In the genomic region with DNA sequence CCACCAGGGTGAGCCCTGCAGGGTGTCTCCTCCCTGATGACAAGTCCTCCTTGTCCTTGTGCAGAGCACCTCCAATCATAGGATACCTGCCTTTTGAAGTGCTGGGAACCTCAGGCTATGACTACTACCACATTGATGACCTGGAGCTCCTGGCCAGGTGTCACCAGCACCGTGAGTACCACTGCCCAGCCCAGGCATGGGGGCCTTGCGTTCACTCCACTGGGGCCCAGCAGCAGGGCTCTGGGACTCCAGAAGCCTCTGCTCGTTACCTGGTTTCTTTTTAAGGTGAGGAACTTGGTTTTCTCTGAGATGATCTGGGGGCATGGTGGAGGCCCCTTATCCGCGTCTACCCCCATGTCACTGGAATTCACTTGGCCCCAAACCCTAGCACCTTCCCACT, we compare ENCODE assay signal across 25 cellular contexts.
"Had no signal": no experiment of that assay in that cellular context is flagged by ENCODE, and none has a peak within 500 bp of the region (broad histone marks: within the 10 kb centered on the region; RNA-seq: fewer than 3 reads in every experiment).

No MANE protein-coding gene starts in this region.

- ATAC-seq: stimulated activated memory B cell treated with anti-CD40 and anti-IgM and Interleukin-4, amounts not matched to agents 10 μg/mL and 1 μg/mL and 100 μg/mL, for 72 hours; stimulated activated naive CD8-positive, alpha-beta T cell treated with anti-CD3 and anti-CD28 coated beads, Interleukin-15, amount 100 ng/mL, for 72 hours had no signal

- H3K27ac Mint-ChIP-seq: immature natural killer cell; mesothelial cell of epicardium; naive B cell; nephron; progenitor cell of endocrine pancreas; stimulated activated memory B cell treated with anti-CD40 and anti-IgM and Interleukin-4, amounts not matched to agents 10 μg/mL and 1 μg/mL and 100 μg/mL, for 72 hours; type B pancreatic cell had no signal

- H3K27ac ChIP-seq: left ventricle myocardium inferior, parathyroid adenoma, vagina had no signal

- H3K36me3 ChIP-seq: tibial nerve, vagina had no signal

- H3K27me3 ChIP-seq: tibial nerve, vagina had no signal

- H3K4me3 Mint-ChIP-seq: immature natural killer cell; mesothelial cell of epicardium; naive B cell; nephron; neural crest cell; stimulated activated memory B cell treated with anti-CD40 and anti-IgM and Interleukin-4, amounts not matched to agents 10 μg/mL and 1 μg/mL and 100 μg/mL, for 72 hours; stimulated activated naive CD8-positive, alpha-beta T cell treated with anti-CD3 and anti-CD28 coated beads, Interleukin-15, amount 100 ng/mL, for 72 hours; type B pancreatic cell had no signal

- H3K79me2 ChIP-seq: parathyroid adenoma had no signal

- DNase-seq: hypothalamus; immature natural killer cell; left ventricle myocardium inferior; mesendoderm; naive B cell; nucleus accumbens; retina; small intestine; stimulated activated CD4-positive, alpha-beta T cell treated with anti-CD3 and anti-CD28 coated beads, Interleukin-1b, Interleukin-23, amount 100 ng/mL, for 48 hours; stimulated activated CD4-positive, alpha-beta T cell treated with anti-CD3 and anti-CD28 coated beads, Interleukin-2, amount 100 ng/mL, for 48 hours; stimulated activated CD4-positive, alpha-beta T cell treated with anti-CD3 and anti-CD28 coated beads, Interleukin-4, amount 100 ng/mL, for 4 hours; stimulated activated CD8-positive, alpha-beta memory T cell treated with anti-CD3 and anti-CD28 coated beads, Interleukin-4, amount 100 ng/mL, for 48 hours; stimulated activated naive CD4-positive, alpha-beta T cell treated with Interleukin-2 at 50 U/mL for 16 hours; stimulated activated naive CD8-positive, alpha-beta T cell treated with anti-CD3 and anti-CD28 coated beads, Interleukin-15, amount 100 ng/mL, for 72 hours; substantia nigra had no signal

- H3K36me3 Mint-ChIP-seq: immature natural killer cell; mesothelial cell of epicardium; naive B cell; stimulated activated memory B cell treated with anti-CD40 and anti-IgM and Interleukin-4, amounts not matched to agents 10 μg/mL and 1 μg/mL and 100 μg/mL, for 72 hours had no signal

- H3K9me3 Mint-ChIP-seq: immature natural killer cell; mesothelial cell of epicardium; naive B cell; nephron; neural crest cell; stimulated activated memory B cell treated with anti-CD40 and anti-IgM and Interleukin-4, amounts not matched to agents 10 μg/mL and 1 μg/mL and 100 μg/mL, for 72 hours; stimulated activated naive CD8-positive, alpha-beta T cell treated with anti-CD3 and anti-CD28 coated beads, Interleukin-15, amount 100 ng/mL, for 72 hours; type B pancreatic cell had no signal

- H2AFZ ChIP-seq: parathyroid adenoma had no signal

- H3K4me1 Mint-ChIP-seq: immature natural killer cell; naive B cell; neural crest cell; stimulated activated memory B cell treated with anti-CD40 and anti-IgM and Interleukin-4, amounts not matched to agents 10 μg/mL and 1 μg/mL and 100 μg/mL, for 72 hours; stimulated activated naive CD8-positive, alpha-beta T cell treated with anti-CD3 and anti-CD28 coated beads, Interleukin-15, amount 100 ng/mL, for 72 hours had no signal

- H3K4me3 ChIP-seq: left ventricle myocardium inferior, lung, tibial nerve, vagina had no signal

- H3K9ac ChIP-seq: parathyroid adenoma had no signal

- H3K9me3 ChIP-seq: left ventricle myocardium inferior, tibial nerve, vagina had no signal

- H3K27me3 Mint-ChIP-seq: stimulated activated naive CD8-positive, alpha-beta T cell treated with anti-CD3 and anti-CD28 coated beads, Interleukin-15, amount 100 ng/mL, for 72 hours; type B pancreatic cell had no signal

- H3K4me1 ChIP-seq: parathyroid adenoma, tibial nerve had no signal
